1 cellular context compared by ENCODE assay signal in genomic region chr6:52361945-52362442, GRCh38.
A peak's percentile ranks its signal among the peaks of the same experiment; 100 is the strongest.
TF ChIP-seq lines count a peak whose summit lies in the region.

PAQR8 (plus strand) TSS chr6:52362151; CDS start chr6:52403214, 41,063 bp downstream.

TF ChIP-seq in HepG2, 621 proteins besides CTCF, POLR2A, EP300 and RAD21 (continued from another document and continues in another):
- TF ChIP-seq PHF8 (CRISPR knock-in tag; IDR thresholded peaks at IDR 0.05): 0 out of 2 replicates have a peak, but pooled peaks have one; percentile 55
- no peak for TF ChIP-seq FIP1L1 (IDR thresholded peaks at IDR 0.05; ENCODE audit: borderline replicate concordance, insufficient read depth, low read depth, low read length)
- TF ChIP-seq RBFOX2 (IDR thresholded peaks at IDR 0.05; ENCODE audit: low read depth, low read length): peak; percentile 91
- TF ChIP-seq ZNF556 (CRISPR knock-in tag; IDR thresholded peaks at IDR 0.05; ENCODE audit: borderline replicate concordance): peak; percentile 29; the same call in 1 of the 2 replicates
- no peak for TF ChIP-seq CEBPB (IDR thresholded peaks at IDR 0.05; ENCODE audit: borderline replicate concordance, low read depth, low read length)
- TF ChIP-seq ZNF3 (CRISPR knock-in tag; IDR thresholded peaks at IDR 0.05): no peak
- peak; percentile 2 for TF ChIP-seq MED8 (CRISPR knock-in tag; IDR thresholded peaks at IDR 0.05; ENCODE audit: insufficient replicate concordance)
- peak; percentile 55 for TF ChIP-seq ZBTB14 (CRISPR knock-in tag; IDR thresholded peaks at IDR 0.05)
- TF ChIP-seq ZNF546 (CRISPR knock-in tag; conservative IDR thresholded peaks at IDR 0.05): peak; percentile 83; the same call in 1 of the 2 replicates
- peak; percentile 69 for TF ChIP-seq SAP130 (CRISPR knock-in tag; IDR thresholded peaks at IDR 0.05; ENCODE audit: low read depth)
- TF ChIP-seq MED1 (CRISPR knock-in tag; IDR thresholded peaks at IDR 0.05): peak; percentile 12; the same call in 1 of the 2 replicates
- TF ChIP-seq ZBTB25 (CRISPR knock-in tag; IDR thresholded peaks at IDR 0.05): no peak
- TF ChIP-seq ZNF7 (CRISPR knock-in tag; IDR thresholded peaks at IDR 0.05): no peak
- TF ChIP-seq ZNF850 (CRISPR knock-in tag; conservative IDR thresholded peaks at IDR 0.05): 0 out of 2 replicates have a peak, but pooled peaks have one; percentile 4
- TF ChIP-seq ZNF503 (CRISPR knock-in tag; IDR thresholded peaks at IDR 0.05): peak; percentile 65; the same call in 1 of the 2 replicates
- TF ChIP-seq POLR2G (IDR thresholded peaks at IDR 0.05; ENCODE audit: low read depth, low read length): peak; percentile 64
- no peak for TF ChIP-seq ZNF484 (CRISPR knock-in tag; IDR thresholded peaks at IDR 0.05; ENCODE audit: borderline replicate concordance, low read depth)
- peak; percentile 52; the same call in 1 of the 2 replicates for TF ChIP-seq ZSCAN29 (CRISPR knock-in tag; conservative IDR thresholded peaks at IDR 0.05)
- peak; percentile 36; the same call in 1 of the 2 replicates for TF ChIP-seq POGK (CRISPR knock-in tag; conservative IDR thresholded peaks at IDR 0.05)
- TF ChIP-seq E2F5 (CRISPR knock-in tag; conservative IDR thresholded peaks at IDR 0.05): peak; percentile 25; the same call in 1 of the 2 replicates
- no peak for TF ChIP-seq HMGA1 (CRISPR knock-in tag; conservative IDR thresholded peaks at IDR 0.05)
- no peak for TF ChIP-seq SKI (IDR thresholded peaks at IDR 0.05; ENCODE audit: partially characterized antibody)
- 0 out of 2 replicates have a peak, but pooled peaks have one; percentile 16 for TF ChIP-seq ZNF589 (CRISPR knock-in tag; conservative IDR thresholded peaks at IDR 0.05)
- peak; percentile 38; the same call in 1 of the 2 replicates for TF ChIP-seq POLR2AphosphoS5 (IDR thresholded peaks at IDR 0.05; ENCODE audit: low read depth, low read length)
- TF ChIP-seq DR1 (CRISPR knock-in tag; IDR thresholded peaks at IDR 0.05): no peak
- TF ChIP-seq ZMYM4 (CRISPR knock-in tag; IDR thresholded peaks at IDR 0.05): no peak
- no peak for TF ChIP-seq ZFP1 (CRISPR knock-in tag; IDR thresholded peaks at IDR 0.05)
- TF ChIP-seq ZNF652 (CRISPR knock-in tag; IDR thresholded peaks at IDR 0.05; ENCODE audit: borderline replicate concordance, low read depth): no peak
- peak; percentile 63; the same call in 1 of the 2 replicates for TF ChIP-seq KDM5A (IDR thresholded peaks at IDR 0.05; ENCODE audit: borderline replicate concordance, low read length)
- TF ChIP-seq ZNF747 (CRISPR knock-in tag; IDR thresholded peaks at IDR 0.05; ENCODE audit: borderline replicate concordance): peak; percentile 12; the same call in 1 of the 2 replicates
- TF ChIP-seq GTF3A (CRISPR knock-in tag; conservative IDR thresholded peaks at IDR 0.05): 0 out of 2 replicates have a peak, but pooled peaks have one; percentile 25
- peak; percentile 78; the same call in 1 of the 2 replicates for TF ChIP-seq CCDC6 (CRISPR knock-in tag; IDR thresholded peaks at IDR 0.05)
- peak; percentile 47 for TF ChIP-seq ZNF609 (CRISPR knock-in tag; IDR thresholded peaks at IDR 0.05; ENCODE audit: borderline replicate concordance)
- no peak for TF ChIP-seq GMEB1 (CRISPR knock-in tag; IDR thresholded peaks at IDR 0.05; ENCODE audit: borderline replicate concordance)
- TF ChIP-seq ZNF547 (CRISPR knock-in tag; IDR thresholded peaks at IDR 0.05): peak; percentile 26; the same call in 1 of the 2 replicates
- TF ChIP-seq ZNF766 (CRISPR knock-in tag; IDR thresholded peaks at IDR 0.05; ENCODE audit: borderline replicate concordance): peak; percentile 47; the same call in 1 of the 2 replicates
- TF ChIP-seq TOPORS (CRISPR knock-in tag; IDR thresholded peaks at IDR 0.05): peak; percentile 77; the same call in 1 of the 2 replicates
- TF ChIP-seq DNMT1 (CRISPR knock-in tag; IDR thresholded peaks at IDR 0.05): no peak
- peak; percentile 54; the same call in 1 of the 2 replicates for TF ChIP-seq ZNF276 (CRISPR knock-in tag; IDR thresholded peaks at IDR 0.05; ENCODE audit: low read depth)
- TF ChIP-seq ZNF234 (CRISPR knock-in tag; conservative IDR thresholded peaks at IDR 0.05): 0 out of 2 replicates have a peak, but pooled peaks have one; percentile 55
- TF ChIP-seq TFDP2 (CRISPR knock-in tag; IDR thresholded peaks at IDR 0.05): peak; percentile 73
